ENCODE assay signal across 8 cellular contexts in the genomic region with DNA sequence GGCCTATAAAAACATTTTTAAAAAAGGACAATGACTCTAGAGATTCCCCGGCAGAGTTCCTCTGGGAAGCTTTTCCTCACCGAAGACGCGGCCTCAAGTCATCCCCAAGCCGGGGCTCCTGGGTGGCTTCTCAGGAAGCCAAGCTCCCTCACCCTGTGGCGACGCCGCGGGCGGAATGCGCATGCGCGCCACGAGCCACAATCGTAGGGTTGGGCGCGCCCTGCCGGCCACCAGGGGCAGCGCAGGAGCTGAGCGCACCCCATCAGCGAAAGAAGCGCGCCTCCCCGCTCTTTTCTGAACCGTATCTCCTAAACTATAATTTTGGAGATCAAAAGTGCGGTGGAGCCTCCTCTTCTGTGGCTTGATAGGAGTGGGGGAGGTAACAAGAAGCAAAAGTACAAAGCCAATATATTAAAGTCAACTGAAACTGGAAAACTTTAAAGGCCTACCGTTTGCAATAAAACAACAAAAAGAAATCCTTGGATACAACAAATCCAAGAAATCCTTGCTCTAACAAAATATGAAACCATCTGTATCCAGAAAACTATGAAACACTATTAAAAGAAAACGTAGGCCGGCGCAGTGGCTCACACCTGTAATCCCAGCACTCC. TPM values are rescaled to one million over a fixed set of nuclear protein-coding genes. Genes with fewer than 3 reads are reported as not detected.
DNase-seq lines count a peak whose midpoint lies in the region; ATAC-seq, FAIRE-seq and TF ChIP-seq lines count a peak whose summit lies in the region.

No MANE protein-coding gene starts in this region.

- H3K9me1 ChIP-seq in K562 (ENCODE audit: control insufficient read depth, insufficient read depth, low read length) = no peaks in the 10 kb centered on the region

- CTCF ChIA-PET in K562 (lab: Yijun Ruan, JAX; ENCODE audit: low intra/inter-chr PET ratio) = no interaction called here

- H3K27me3 ChIP-seq in DND-41 (ENCODE audit: insufficient read depth, low read length, poor library complexity) = no peaks in the 10 kb centered on the region
- H3K27me3 ChIP-seq in WERI-Rb-1 (ENCODE audit: insufficient read depth, low read depth, severe bottlenecking) = no peaks in the 10 kb centered on the region
- no peaks in the 10 kb centered on the region for H3K27me3 ChIP-seq in K562 (ENCODE audit: control insufficient read depth in 2 of 2, insufficient read depth in 2 of 2, low read length in 2 of 2)
- H3K27me3 ChIP-seq in kidney epithelial cell (ENCODE audit: control insufficient read depth, insufficient read depth, low read length) = no peaks in the 10 kb centered on the region

- H3K79me2 ChIP-seq in DND-41 (ENCODE audit: insufficient read depth, low read length) = no peaks in the 10 kb centered on the region
- H3K79me2 ChIP-seq in K562 (ENCODE audit: control insufficient read depth, insufficient read depth, low read length) = no peaks in the 10 kb centered on the region

- intact Hi-C loops in K562 (cut with micrococcal nuclease) = no loop called here

- POLR2A ChIA-PET in K562 (lab: Yijun Ruan, JAX) = interaction anchor here (0.7 kb wide), 1 partner anchor 19 kb away, joined by 3 read pairs; no protein-coding TSS in a partner anchor

- ATAC-seq in DND-41 (ENCODE audit: insufficient read depth, low read depth) = no peak
- peak; percentile 75 for ATAC-seq in K562
- no peak for ATAC-seq in HG02885 (IDR thresholded peaks at IDR 0.05; ENCODE audit: poor library complexity, unreplicated experiment)
- ATAC-seq in GM21737 (IDR thresholded peaks at IDR 0.05; ENCODE audit: unreplicated experiment) = no peak

- 39% methylated on average over 29 of the region's 30 CpGs for WGBS in K562 (ENCODE audit: insufficient coverage, low coverage, missing lambda C conversion rate)

- TF ChIP-seq CTCF in DND-41 (IDR thresholded peaks at IDR 0.05; ENCODE audit: borderline replicate concordance, extremely low read depth, low read length, poor library complexity, severe bottlenecking) = peak; percentile 21
- peak; percentile 92 for TF ChIP-seq CTCF in WERI-Rb-1 (IDR thresholded peaks at IDR 0.05; ENCODE audit: low read depth, low read length)
- TF ChIP-seq CTCF in K562 (IDR thresholded peaks at IDR 0.05 in 2 of 3, conservative IDR thresholded peaks at IDR 0.05 in 1 of 3; ENCODE audit: insufficient read depth in 2 of 3, low read depth in 1 of 3, low read length in 3 of 3) = peak; percentile 64 to 72 (median 67)
- peak; percentile 61 for TF ChIP-seq CTCF in kidney epithelial cell (IDR thresholded peaks at IDR 0.05; ENCODE audit: insufficient read depth, low read length, poor library complexity, severe bottlenecking)

- no TSS peak for BruUV-seq in K562 (replicated peaks; lab: Mats Ljungman, UMichigan)

- no peak for TF ChIP-seq POLR2A in K562 (conservative IDR thresholded peaks at IDR 0.05)

- H3K36me3 ChIP-seq in DND-41 (ENCODE audit: insufficient read depth, low read length) = no peaks in the 10 kb centered on the region
- no peaks in the 10 kb centered on the region for H3K36me3 ChIP-seq in WERI-Rb-1
- H3K36me3 ChIP-seq in K562 (ENCODE audit: control insufficient read depth, insufficient read depth, low read length) = no peaks in the 10 kb centered on the region
- no peaks in the 10 kb centered on the region for H3K36me3 ChIP-seq in kidney epithelial cell (ENCODE audit: control insufficient read depth, insufficient read depth, low read length)

- TF ChIP-seq EP300 in K562 (IDR thresholded peaks at IDR 0.05; ENCODE audit: low read length) = no peak

- in situ Hi-C loops in K562 (cut with MboI) = no loop called here

- H3K27ac ChIP-seq in DND-41 (ENCODE audit: low read length) (no peak overlapping the region), WERI-Rb-1 (peak overlapping the region; percentile 35; the same call in 1 of the 2 replicates), K562 (ENCODE audit: extremely low read depth, low read depth, low read length) (no peak overlapping the region)

- H3K4me3 ChIP-seq in DND-41 (ENCODE audit: low read depth in 1 of 2, low read length in 2 of 2) = no peak overlapping the region
- H3K4me3 ChIP-seq in WERI-Rb-1 (ENCODE audit: low read depth, low read length) = no peak overlapping the region
- H3K4me3 ChIP-seq in K562 = no peak overlapping the region
- no peak overlapping the region for H3K4me3 ChIP-seq in kidney epithelial cell (ENCODE audit: low read depth, low read length)

- DNase-seq in DND-41 (no peak), WERI-Rb-1 (peak; percentile 85), K562 (ENCODE audit: extremely low read depth in 1 of 4, low spot score in 3 of 4) (peak; percentile 48 to 78 (median 72)), kidney epithelial cell (ENCODE audit: low read depth) (no peak), OCI-M2 (lab: John Stamatoyannopoulos, UW; ENCODE audit: unreplicated experiment) (no peak)
- DNase-seq in stimulated activated CD4-positive, alpha-beta T cell treated with anti-CD3 and anti-CD28 coated beads, Interleukin-2, amount 100 ng/mL, for 4 hours (ENCODE audit: low read depth) = peak; percentile 87

- no peak overlapping the region for H3K9ac ChIP-seq in DND-41 (ENCODE audit: low read depth, low read length)
- no peak overlapping the region for H3K9ac ChIP-seq in K562 (ENCODE audit: insufficient read depth in 1 of 2, low read depth in 2 of 2, low read length in 2 of 2)

- H3K4me1 ChIP-seq in DND-41 (ENCODE audit: insufficient read depth, low read length) (no peaks in the 10 kb centered on the region), K562 (replicated peaks in 1 of 2; ENCODE audit: control insufficient read depth in 2 of 2, insufficient read depth in 2 of 2, low read length in 2 of 2) (peaks cover 0 to 16% of the 10 kb centered on the region in 2 experiments; a peak in 2 of 5 replicates)

- H2AFZ ChIP-seq in DND-41 (ENCODE audit: low read depth, low read length) = no peak overlapping the region
- H2AFZ ChIP-seq in K562 (ENCODE audit: low read depth, low read length) = no peak overlapping the region

- H3K4me2 ChIP-seq in DND-41 (ENCODE audit: insufficient read depth, low read length) = no peak overlapping the region
- H3K4me2 ChIP-seq in K562 (ENCODE audit: insufficient read depth, low read length) = no peak overlapping the region

- H4K20me1 ChIP-seq in DND-41 (ENCODE audit: insufficient read depth, low read length) (no peaks in the 10 kb centered on the region), K562 (replicated peaks; ENCODE audit: control insufficient read depth, insufficient read depth, low read length) (no peaks in the 10 kb centered on the region)

- peaks cover 27% of the 10 kb centered on the region for H3K9me3 ChIP-seq in DND-41 (ENCODE audit: insufficient read depth, low read length, severe bottlenecking)
- peaks cover 2% of the 10 kb centered on the region for H3K9me3 ChIP-seq in WERI-Rb-1 (ENCODE audit: severe bottlenecking)
- peaks cover 4% of the 10 kb centered on the region; the same call in 1 of the 2 replicates for H3K9me3 ChIP-seq in K562 (replicated peaks; ENCODE audit: control insufficient read depth, insufficient read depth, low read depth, low read length)

- no peak for FAIRE-seq in K562 (lab: Jason Lieb, UNC)

- peak in 1 of 2 experiments; percentile 59; a peak in 2 of 4 replicates for TF ChIP-seq RAD21 in K562 (CRISPR knock-in tag; conservative IDR thresholded peaks at IDR 0.05 in 1 of 2, IDR thresholded peaks at IDR 0.05 in 1 of 2)

TF ChIP-seq in K562, 482 proteins besides CTCF, POLR2A, EP300 and RAD21 (continues in another document):
- no peak for TF ChIP-seq ZNF282 (CRISPR knock-in tag; IDR thresholded peaks at IDR 0.05)

RNA-seq across cellular contexts. Expression of a gene that starts 17.4 kb away (rescaled TPM):
- 247 and 420 TPM in 2 replicates for total RNA-seq in K562 (2011; cell fraction: chromatin; rRNA removed; ENCODE audit: low replicate concordance)
- total RNA-seq in K562 (2011; cell fraction: nucleolus; rRNA removed) = 153 and 159 TPM in 2 replicates
- 192 and 220 TPM in 2 replicates for total RNA-seq in K562 (2011; cell fraction: nucleoplasm; rRNA removed)
- total RNA-seq in K562 (2014; rRNA removed) (18.2 and 19.3 TPM in 2 replicates), K562 (2014; rRNA removed; fragmentation: Illumina TruSeq; extraction: Trizol) (14.1 and 14.2 TPM in 2 replicates), K562 (2015; rRNA removed; fragmentation: Illumina TruSeq; extraction: Trizol) (12.7 and 15.5 TPM in 2 replicates), K562 (2021) (26.1 and 26.8 TPM in 2 replicates), kidney epithelial cell (51.3 and 59.3 TPM in 2 replicates)
- polyA plus RNA-seq in K562 (2011; rRNA removed) (32.5 and 33.9 TPM in 2 replicates), K562 (2014; fragmentation: Illumina TruSeq; extraction: Trizol) (18.6 and 21.2 TPM in 2 replicates), K562 (2014; fragmentation: Nextera tagmentation; extraction: Ambion mirVana) (under 1 TPM; 0.61 to 0.84 TPM), K562 (2014; rRNA removed) (23.6 and 25.8 TPM in 2 replicates)
- 31.7 and 36.8 TPM in 2 replicates for polyA plus RNA-seq in K562 (2011; cell fraction: cytosol; rRNA removed)
- 72.8 and 92.7 TPM in 2 replicates for polyA plus RNA-seq in K562 (2011; cell fraction: nucleus; rRNA removed)
- polyA plus RNA-seq in K562 (2012) = 15.8 and 25.4 TPM in 2 replicates
- 34.2 and 40.4 TPM in 2 replicates for polyA minus RNA-seq in K562 (2011; rRNA and poly(A)+ RNA removed)
- polyA minus RNA-seq in K562 (2011; cell fraction: cytosol; rRNA and poly(A)+ RNA removed) = 18.1 and 22.3 TPM in 2 replicates
- polyA minus RNA-seq in K562 (2011; cell fraction: nucleus; rRNA and poly(A)+ RNA removed) = 23.3 and 27.7 TPM in 2 replicates

RNA-seq across cellular contexts. Expression of a gene that starts 51.3 kb away (rescaled TPM):
- 3.0 and 4.3 TPM in 2 replicates for total RNA-seq in K562 (2011; cell fraction: chromatin; rRNA removed; ENCODE audit: low replicate concordance)
- 2.0 and 2.9 TPM in 2 replicates for total RNA-seq in K562 (2011; cell fraction: nucleolus; rRNA removed)
- total RNA-seq in K562 (2011; cell fraction: nucleoplasm; rRNA removed) = 2.4 and 3.7 TPM in 2 replicates
- total RNA-seq in K562 (2014; rRNA removed) (0.45 and 0.82 TPM in 2 replicates), K562 (2014; rRNA removed; fragmentation: Illumina TruSeq; extraction: Trizol) (1.1 TPM in 2 replicates), K562 (2015; rRNA removed; fragmentation: Illumina TruSeq; extraction: Trizol) (0.60 and 1.1 TPM in 2 replicates), K562 (2021) (0.51 and 0.60 TPM in 2 replicates), kidney epithelial cell (6.6 and 14.4 TPM in 2 replicates)
- polyA plus RNA-seq in K562 (2011; rRNA removed) (0.16 and 0.46 TPM in 2 replicates), K562 (2014; fragmentation: Illumina TruSeq; extraction: Trizol) (0.48 and 0.55 TPM in 2 replicates), K562 (2014; fragmentation: Nextera tagmentation; extraction: Ambion mirVana) (under 1 TPM; 0.68 to 0.84 TPM), K562 (2014; rRNA removed) (0.28 and 0.69 TPM in 2 replicates)
- polyA plus RNA-seq in K562 (2011; cell fraction: cytosol; rRNA removed) = 0.03 and 0.06 TPM in 2 replicates
- polyA plus RNA-seq in K562 (2011; cell fraction: nucleus; rRNA removed) = 0.26 and 0.39 TPM in 2 replicates
- polyA plus RNA-seq in K562 (2012) = 0.23 and 1.1 TPM in 2 replicates
- 0.33 and 0.70 TPM in 2 replicates for polyA minus RNA-seq in K562 (2011; rRNA and poly(A)+ RNA removed)
- polyA minus RNA-seq in K562 (2011; cell fraction: cytosol; rRNA and poly(A)+ RNA removed) = 0.10 TPM in 1 of 2 replicates, not detected in the other
- 0.44 and 0.67 TPM in 2 replicates for polyA minus RNA-seq in K562 (2011; cell fraction: nucleus; rRNA and poly(A)+ RNA removed)

Comparison
In these comparisons a context has a peak if more than half of its experiments do, and no peak if none do; other contexts are left out.
1. DNase-seq: peak in WERI-Rb-1 (single experiment), K562 (4 of 4) and stimulated activated CD4-positive, alpha-beta T cell treated with anti-CD3 and anti-CD28 coated beads, Interleukin-2, amount 100 ng/mL, for 4 hours (single experiment); none in DND-41 (single experiment), kidney epithelial cell (single experiment) and OCI-M2 (single experiment).
2. CTCF ChIP-seq: peak in every context shown above with its lines; median percentile 92 in WERI-Rb-1; 67 in K562; 61 in kidney epithelial cell; 21 in DND-41.